9 cellular contexts compared by ENCODE assay signal in the genomic region with DNA sequence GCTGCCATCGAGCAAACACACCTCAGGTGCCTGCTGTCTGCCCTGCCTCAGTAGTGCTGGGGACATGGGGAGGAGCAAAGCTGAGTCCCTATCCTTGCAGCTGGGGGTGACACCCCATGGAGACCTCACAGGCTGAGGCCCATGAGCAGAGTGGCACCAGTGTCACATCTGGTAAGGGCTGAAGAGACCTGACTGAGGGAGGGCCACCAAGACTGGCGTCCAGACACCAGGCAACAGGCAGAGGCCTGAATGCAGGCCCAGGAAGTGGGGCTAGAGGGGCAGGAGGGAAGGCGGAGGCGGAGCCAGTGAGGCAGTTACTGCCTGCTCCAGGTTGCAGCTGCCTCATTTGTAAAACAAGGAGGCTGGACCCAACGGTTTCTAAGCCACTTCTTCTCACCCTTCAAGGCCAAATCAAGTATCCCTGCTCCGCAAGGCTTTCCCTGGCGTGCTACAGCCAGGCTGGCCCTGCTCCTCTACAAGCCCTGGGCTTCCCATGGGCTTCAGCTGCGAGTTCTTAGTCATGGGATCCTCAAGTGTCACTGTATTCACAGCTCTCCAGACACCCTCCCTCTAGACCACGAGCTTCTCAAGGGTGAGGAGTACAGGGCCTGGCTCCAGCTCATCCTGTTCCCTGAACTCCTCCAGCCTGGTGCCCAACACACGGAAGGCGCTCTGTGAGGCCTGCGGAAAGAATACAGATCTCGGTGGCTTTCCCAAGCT. TPM values are rescaled to one million over a fixed set of nuclear protein-coding genes. Genes with fewer than 3 reads are reported as not detected.
DNase-seq lines count a peak whose midpoint lies in the region; ATAC-seq and TF ChIP-seq lines count a peak whose summit lies in the region.
"Had no signal": no experiment of that assay in that cellular context is flagged by ENCODE, and none has a peak within 500 bp of the region (broad histone marks: within the 10 kb centered on the region; RNA-seq: fewer than 3 reads in every experiment).

No MANE protein-coding gene starts in this region.

- H3K36me3 Mint-ChIP-seq in activated T-helper 1 cell treated with anti-CD3 and anti-CD28 coated beads, Interleukin-12 subunit alpha, Interleukin-12 subunit beta, Interleukin-2, Interleukin-4 antibody, amounts not matched to agents 30 ng/mL and 10 ng/mL and 1 ng/mL, durations not matched to agents 14 hours and 24 hours and 36 hours (ENCODE audit: low read depth), result peaks cover 43% of the 10 kb centered on the region
- peaks cover 2% of the 10 kb centered on the region for H3K36me3 Mint-ChIP-seq in mesothelial cell of epicardium

- H3K4me1 ChIP-seq in cardiac muscle cell (ENCODE audit: low read depth), result peaks cover 42% of the 10 kb centered on the region
- H3K4me1 ChIP-seq in aorta (ENCODE audit: control insufficient read depth in 1 of 2, insufficient read depth in 2 of 2, low read length in 2 of 2), result peaks cover 0 to 4% of the 10 kb centered on the region in 2 donors

- H3K9me3 ChIP-seq in cardiac muscle cell (ENCODE audit: low read depth) (no peaks in the 10 kb centered on the region), aorta (ENCODE audit: control insufficient read depth, low read length) (no peaks in the 10 kb centered on the region)
- H3K9me3 ChIP-seq: Caco-2 had no signal

- H3K27me3 Mint-ChIP-seq in activated T-helper 1 cell treated with anti-CD3 and anti-CD28 coated beads, Interleukin-12 subunit alpha, Interleukin-12 subunit beta, Interleukin-2, Interleukin-4 antibody, amounts not matched to agents 30 ng/mL and 10 ng/mL and 1 ng/mL, durations not matched to agents 14 hours and 24 hours and 36 hours (ENCODE audit: insufficient read depth), result no peaks in the 10 kb centered on the region
- H3K27me3 Mint-ChIP-seq in mesothelial cell of epicardium (ENCODE audit: low read depth), result no peaks in the 10 kb centered on the region

- TF ChIP-seq CTCF in cardiac muscle cell (IDR thresholded peaks at IDR 0.05; ENCODE audit: low read depth, low read length) (no peak), mesothelial cell of epicardium (IDR thresholded peaks at IDR 0.05; ENCODE audit: unreplicated experiment) (no peak)

- 81 to 86% methylated on average over 13 of the region's 13 CpGs for WGBS in aorta, 2 donors

- H3K9me3 Mint-ChIP-seq in activated T-helper 1 cell treated with anti-CD3 and anti-CD28 coated beads, Interleukin-12 subunit alpha, Interleukin-12 subunit beta, Interleukin-2, Interleukin-4 antibody, amounts not matched to agents 30 ng/mL and 10 ng/mL and 1 ng/mL, durations not matched to agents 14 hours and 24 hours and 36 hours, result no peaks in the 10 kb centered on the region
- no peaks in the 10 kb centered on the region for H3K9me3 Mint-ChIP-seq in mesothelial cell of epicardium

- H3K27me3 ChIP-seq in cardiac muscle cell (no peaks in the 10 kb centered on the region), aorta (ENCODE audit: control insufficient read depth in 1 of 2, insufficient read depth in 2 of 2, low read length in 1 of 2) (no peaks in the 10 kb centered on the region)

- peak overlapping the region; percentile 39 for H3K27ac ChIP-seq in cardiac muscle cell
- no peak overlapping the region for H3K27ac ChIP-seq in aorta (ENCODE audit: low read depth in 1 of 2, low read length in 2 of 2)

- no peak overlapping the region for H3K4me3 Mint-ChIP-seq in activated T-helper 1 cell treated with anti-CD3 and anti-CD28 coated beads, Interleukin-12 subunit alpha, Interleukin-12 subunit beta, Interleukin-2, Interleukin-4 antibody, amounts not matched to agents 30 ng/mL and 10 ng/mL and 1 ng/mL, durations not matched to agents 14 hours and 24 hours and 36 hours
- H3K4me3 Mint-ChIP-seq in mesothelial cell of epicardium, result no peak overlapping the region

- ATAC-seq in left cardiac atrium, result no peak
- no peak for ATAC-seq in aorta (ENCODE audit: low FRiP score)
- no peak for ATAC-seq in HG03565 (IDR thresholded peaks at IDR 0.05; ENCODE audit: unreplicated experiment)
- ATAC-seq in HG03039 (IDR thresholded peaks at IDR 0.05; ENCODE audit: unreplicated experiment), result no peak

- intact Hi-C loops in left cardiac atrium (cut with DNase I) (no loop called here), aorta (cut with DNase I) (no loop called here)
- intact Hi-C loops in activated T-helper 1 cell treated with anti-CD3 and anti-CD28 coated beads, Interleukin-12 subunit alpha, Interleukin-12 subunit beta, Interleukin-2, Interleukin-4 antibody, amounts not matched to agents 30 ng/mL and 10 ng/mL and 1 ng/mL, durations not matched to agents 14 hours and 24 hours and 36 hours (cut with micrococcal nuclease), result no loop called here

- H3K4me1 Mint-ChIP-seq in activated T-helper 1 cell treated with anti-CD3 and anti-CD28 coated beads, Interleukin-12 subunit alpha, Interleukin-12 subunit beta, Interleukin-2, Interleukin-4 antibody, amounts not matched to agents 30 ng/mL and 10 ng/mL and 1 ng/mL, durations not matched to agents 14 hours and 24 hours and 36 hours (ENCODE audit: low read depth), result peaks cover 93% of the 10 kb centered on the region
- peaks cover 63% of the 10 kb centered on the region for H3K4me1 Mint-ChIP-seq in mesothelial cell of epicardium

- peak overlapping the region; percentile 64 for H3K27ac Mint-ChIP-seq in activated T-helper 1 cell treated with anti-CD3 and anti-CD28 coated beads, Interleukin-12 subunit alpha, Interleukin-12 subunit beta, Interleukin-2, Interleukin-4 antibody, amounts not matched to agents 30 ng/mL and 10 ng/mL and 1 ng/mL, durations not matched to agents 14 hours and 24 hours and 36 hours
- peak overlapping the region; percentile 22 for H3K27ac Mint-ChIP-seq in mesothelial cell of epicardium

- H3K4me3 ChIP-seq in cardiac muscle cell, result no peak overlapping the region
- H3K4me3 ChIP-seq in aorta (ENCODE audit: low read length in 2 of 2), result no peak overlapping the region

- DNase-seq in cardiac muscle cell (ENCODE audit: low read depth in 1 of 2, low spot score in 1 of 2), result no peak
- no peak for DNase-seq in left cardiac atrium
- DNase-seq in activated T-helper 1 cell treated with anti-CD3 and anti-CD28 coated beads, Interleukin-12 subunit alpha, Interleukin-12 subunit beta, Interleukin-2, Interleukin-4 antibody, amounts not matched to agents 30 ng/mL and 10 ng/mL and 1 ng/mL, durations not matched to agents 14 hours and 24 hours and 36 hours (ENCODE audit: low spot score), result no peak
- no peak for DNase-seq in mesothelial cell of epicardium (ENCODE audit: low spot score in 2 of 2, unreplicated experiment in 2 of 2)
- peak; percentile 42 to 56 for DNase-seq in aorta
- no peak for DNase-seq in medulla oblongata (ENCODE audit: extremely low spot score)
- DNase-seq: Caco-2 had no signal

- no peaks in the 10 kb centered on the region for H3K36me3 ChIP-seq in cardiac muscle cell
- no peaks in the 10 kb centered on the region for H3K36me3 ChIP-seq in aorta (ENCODE audit: control insufficient read depth in 1 of 2, insufficient read depth in 2 of 2, low read length in 1 of 2)

RNA-seq across cellular contexts. Expression of a gene that starts 39.0 kb away (rescaled TPM):
- total RNA-seq in cardiac muscle cell (28.7 and 34.8 TPM in 2 replicates), left cardiac atrium (10 to 100 TPM; 23.3 to 31.4 TPM), mesothelial cell of epicardium (40.7 to 43.0 TPM (median 42.0 TPM) in 3 replicates), aorta (10 to 100 TPM; 13.4 to 20.6 TPM)
- polyA plus RNA-seq in cardiac muscle cell (10.2 and 13.6 TPM in 2 replicates), aorta (1 to 10 TPM; 5.1 to 5.9 TPM)
- 31.8 and 32.7 TPM in 2 replicates for total RNA-seq in activated T-helper 1 cell treated with anti-CD3 and anti-CD28 coated beads, Interleukin-12 subunit alpha, Interleukin-12 subunit beta, Interleukin-2, Interleukin-4 antibody, amounts not matched to agents 30 ng/mL and 10 ng/mL and 1 ng/mL, durations not matched to agents 14 hours and 24 hours and 36 hours

Comparison
In these comparisons a context has a peak if more than half of its experiments do, and no peak if none do; other contexts are left out.
1. DNase-seq: peak in aorta (2 of 2); none in cardiac muscle cell (0 of 2), left cardiac atrium (single experiment), activated T-helper 1 cell treated with anti-CD3 and anti-CD28 coated beads, Interleukin-12 subunit alpha, Interleukin-12 subunit beta, Interleukin-2, Interleukin-4 antibody, amounts not matched to agents 30 ng/mL and 10 ng/mL and 1 ng/mL, durations not matched to agents 14 hours and 24 hours and 36 hours (single experiment), mesothelial cell of epicardium (0 of 2) and medulla oblongata (single experiment).